Comparison of ENCODE assay signal across 22 cellular contexts in genomic region chr6:112154711-112155110, GRCh38.
A peak's percentile ranks its signal among the peaks of the same experiment; 100 is the strongest.
DNase-seq lines count a peak whose midpoint lies in the region; ATAC-seq and TF ChIP-seq lines count a peak whose summit lies in the region.
"Had no signal": no experiment of that assay in that cellular context is flagged by ENCODE, and none has a peak within 500 bp of the region (broad histone marks: within the 10 kb centered on the region; RNA-seq: fewer than 3 reads in every experiment).

No MANE protein-coding gene starts in this region.

- H3K79me1 ChIP-seq in neuronal stem cell (ENCODE audit: low read depth, low read length) = no peaks in the 10 kb centered on the region

- intact Hi-C loops in ascending aorta (cut with DNase I) = no loop called here

- no peak overlapping the region for H2BK12ac ChIP-seq in neuronal stem cell (ENCODE audit: low read length)

- H3K27me3 Mint-ChIP-seq in endothelial cell (ENCODE audit: unreplicated experiment) = peaks cover 1% of the 10 kb centered on the region

- H3K9me3 ChIP-seq in BLaER1 treated with 17β-estradiol and CSF1 and Interleukin-3, amounts not matched to agents 10 nM and 100 nM (replicated peaks in 1 of 11) = no peaks in the 10 kb centered on the region
- H3K9me3 ChIP-seq in GM23248 (ENCODE audit: low read depth) (no peaks in the 10 kb centered on the region), neuronal stem cell (replicated peaks in 1 of 2; ENCODE audit: control insufficient read depth in 2 of 2, insufficient read depth in 1 of 2, low read depth in 1 of 2, low read length in 2 of 2) (no peaks in the 10 kb centered on the region), ascending aorta (no peaks in the 10 kb centered on the region)
- H3K9me3 ChIP-seq: prostate gland, thyroid gland had no signal

- H2AFZ ChIP-seq in GM23248 = no peak overlapping the region
- H2AFZ ChIP-seq in neuronal stem cell (ENCODE audit: low read length) = peak overlapping the region; percentile 49

- H3K9me3 Mint-ChIP-seq in endothelial cell (ENCODE audit: unreplicated experiment) = no peaks in the 10 kb centered on the region
- H3K9me3 Mint-ChIP-seq: CD8-positive, alpha-beta memory T cell had no signal

- no peaks in the 10 kb centered on the region for H3K36me3 ChIP-seq in BLaER1 treated with 17β-estradiol and CSF1 and Interleukin-3, amounts not matched to agents 10 nM and 100 nM
- H3K36me3 ChIP-seq in GM23248 (ENCODE audit: low read depth) (peaks cover 90% of the 10 kb centered on the region), neuronal stem cell (replicated peaks in 1 of 2; ENCODE audit: control insufficient read depth in 2 of 2, insufficient read depth in 2 of 2, low read length in 2 of 2) (no peaks in the 10 kb centered on the region), ascending aorta (peaks cover 0 to 3% of the 10 kb centered on the region in 2 donors)
- H3K36me3 ChIP-seq: prostate gland, thyroid gland had no signal

- DNase-seq in GM23248 (no peak), endothelial cell (ENCODE audit: low spot score) (no peak), neuronal stem cell (ENCODE audit: low spot score) (no peak), caudate nucleus (lab: John Stamatoyannopoulos, UW) (no peak), ascending aorta (ENCODE audit: low spot score in 2 of 2) (no peak)
- DNase-seq: activated CD8-positive, alpha-beta memory T cell treated with anti-CD3 and anti-CD28 coated beads for 24 hours; activated effector memory CD4-positive, alpha-beta T cell treated with Interleukin-2 at 50 U/mL for 16 hours; aorta; CD8-positive, alpha-beta memory T cell; dorsolateral prefrontal cortex; GF-D8; hypothalamus; NCI-H1417 treated with DMSO at 0.1 percent for 48 hours; NCI-H2107; NCI-H510A; stimulated activated CD4-positive, alpha-beta T cell treated with anti-CD3 and anti-CD28 coated beads, Interleukin-1b, Interleukin-23, amount 100 ng/mL, for 48 hours; thyroid gland had no signal

- peak overlapping the region; percentile 12 for H3K27ac Mint-ChIP-seq in endothelial cell (ENCODE audit: unreplicated experiment)
- H3K27ac Mint-ChIP-seq: CD8-positive, alpha-beta memory T cell had no signal

- no peaks in the 10 kb centered on the region for H3K36me3 Mint-ChIP-seq in endothelial cell (ENCODE audit: low read depth, unreplicated experiment)
- H3K36me3 Mint-ChIP-seq: CD8-positive, alpha-beta memory T cell had no signal

- H3K27me3 ChIP-seq in BLaER1 treated with 17β-estradiol and CSF1 and Interleukin-3, amounts not matched to agents 10 nM and 100 nM = no peaks in the 10 kb centered on the region
- H3K27me3 ChIP-seq in GM23248 (replicated peaks; ENCODE audit: insufficient read depth) = no peaks in the 10 kb centered on the region
- no peaks in the 10 kb centered on the region for H3K27me3 ChIP-seq in neuronal stem cell (ENCODE audit: control insufficient read depth in 3 of 3, insufficient read depth in 3 of 3, low read depth in 1 of 3, low read length in 3 of 3)
- no peaks in the 10 kb centered on the region for H3K27me3 ChIP-seq in ascending aorta
- H3K27me3 ChIP-seq: dorsolateral prefrontal cortex, thyroid gland had no signal

- no peak for ATAC-seq in HG03354 (IDR thresholded peaks at IDR 0.05; ENCODE audit: poor library complexity, severe bottlenecking, unreplicated experiment)

- no peak overlapping the region; a peak in 1 of 22 replicates for H3K9ac ChIP-seq in BLaER1 treated with 17β-estradiol and CSF1 and Interleukin-3, amounts not matched to agents 10 nM and 100 nM
- H3K9ac ChIP-seq in GM23248 (peak overlapping the region; percentile 69), neuronal stem cell (ENCODE audit: low read depth, low read length, poor library complexity) (no peak overlapping the region)

- no peaks in the 10 kb centered on the region for H4K20me1 ChIP-seq in BLaER1 treated with 17β-estradiol and CSF1 and Interleukin-3, amounts not matched to agents 10 nM and 100 nM
- no peaks in the 10 kb centered on the region for H4K20me1 ChIP-seq in GM23248 (ENCODE audit: insufficient read depth)

- H3K9me2 ChIP-seq in GM23248 (ENCODE audit: insufficient read depth) = no peaks in the 10 kb centered on the region

- H3F3A ChIP-seq in GM23248 (ENCODE audit: insufficient read depth) = peaks cover 99% of the 10 kb centered on the region

- no peak overlapping the region for H3K4me3 ChIP-seq in BLaER1 treated with 17β-estradiol and CSF1 and Interleukin-3, amounts not matched to agents 10 nM and 100 nM
- H3K4me3 ChIP-seq in GM23248 = no peak overlapping the region
- H3K4me3 ChIP-seq in neuronal stem cell (ENCODE audit: low read length in 2 of 2) = no peak overlapping the region
- H3K4me3 ChIP-seq in ascending aorta = no peak overlapping the region
- H3K4me3 ChIP-seq: dorsolateral prefrontal cortex, prostate gland, SK-N-MC, thyroid gland had no signal

- 60 to 65% methylated on average over 2 of the region's 2 CpGs for WGBS in GM23248 (ENCODE audit: low coverage in 1 of 2, low lambda C conversion rate in 2 of 2, missing lambda C conversion rate in 2 of 2), 2 experiments
- no CpG with 5 or more reads among the region's 2 CpGs for WGBS in neuronal stem cell (ENCODE audit: extremely low coverage in 2 of 2, insufficient read length in 2 of 2, insufficient replicate concordance in 1 of 2), 2 donors

- H3K4me1 Mint-ChIP-seq in endothelial cell (ENCODE audit: unreplicated experiment) = peaks cover 14% of the 10 kb centered on the region

- no peak overlapping the region for H2BK5ac ChIP-seq in neuronal stem cell (ENCODE audit: low read length)

- H3K4ac ChIP-seq in neuronal stem cell (ENCODE audit: low read length) = no peak overlapping the region

- no peak overlapping the region for H2AK5ac ChIP-seq in neuronal stem cell (ENCODE audit: low read depth, low read length)

- no peak overlapping the region for H3K14ac ChIP-seq in neuronal stem cell (ENCODE audit: low read length)

- no peaks in the 10 kb centered on the region for H3K79me2 ChIP-seq in GM23248 (ENCODE audit: insufficient read depth)

- H4K91ac ChIP-seq in neuronal stem cell (ENCODE audit: low read depth, low read length, poor library complexity) = no peak overlapping the region

- H2BK120ac ChIP-seq in neuronal stem cell (ENCODE audit: low read depth, low read length) = no peak overlapping the region

- in situ Hi-C loops in GM23248 (cut with MboI) = no loop called here

- H3K23ac ChIP-seq in neuronal stem cell (ENCODE audit: low read depth, low read length, poor library complexity) = no peak overlapping the region

- peaks cover 5 to 42% (median 21%) of the 10 kb centered on the region in 10 experiments; a peak in 18 of 20 replicates for H3K4me1 ChIP-seq in BLaER1 treated with 17β-estradiol and CSF1 and Interleukin-3, amounts not matched to agents 10 nM and 100 nM
- H3K4me1 ChIP-seq in GM23248 (ENCODE audit: insufficient read depth) (peaks cover 74% of the 10 kb centered on the region), neuronal stem cell (ENCODE audit: control insufficient read depth in 2 of 2, insufficient read depth in 1 of 2, low read depth in 1 of 2, low read length in 2 of 2) (peaks cover 0 to 7% of the 10 kb centered on the region in 2 donors), ascending aorta (no peaks in the 10 kb centered on the region)
- H3K4me1 ChIP-seq: prostate gland, thyroid gland had no signal

- no peak overlapping the region for H2BK15ac ChIP-seq in neuronal stem cell (ENCODE audit: low read length)

- H3K27ac ChIP-seq in BLaER1 treated with 17β-estradiol and CSF1 and Interleukin-3, amounts not matched to agents 10 nM and 100 nM = peak overlapping the region in 7 of 11 experiments; percentile 10 to 60 (median 25); a peak in 8 of 22 replicates
- H3K27ac ChIP-seq in GM23248 (peak overlapping the region; percentile 92), neuronal stem cell (replicated peaks; ENCODE audit: low read length) (no peak overlapping the region), caudate nucleus (ENCODE audit: low read depth, low read length) (no peak overlapping the region), ascending aorta (no peak overlapping the region)
- H3K27ac ChIP-seq: epithelial cell of prostate, prostate gland, SK-N-MC, thyroid gland had no signal

- H3K4me2 ChIP-seq in BLaER1 treated with 17β-estradiol and CSF1 and Interleukin-3, amounts not matched to agents 10 nM and 100 nM = peak overlapping the region in 5 of 11 experiments; percentile 18 to 62 (median 36); a peak in 8 of 22 replicates
- peak overlapping the region; percentile 58 for H3K4me2 ChIP-seq in GM23248 (ENCODE audit: unreplicated experiment)
- H3K4me2 ChIP-seq in neuronal stem cell (ENCODE audit: insufficient read depth, low read length, poor library complexity, severe bottlenecking) = no peak overlapping the region

- no peak overlapping the region for H3K18ac ChIP-seq in neuronal stem cell (ENCODE audit: low read length)

- TF ChIP-seq CTCF in endothelial cell (IDR thresholded peaks at IDR 0.05; ENCODE audit: unreplicated experiment) (no peak), ascending aorta (IDR thresholded peaks at IDR 0.05) (no peak)

- no peak overlapping the region for H3K4me3 Mint-ChIP-seq in endothelial cell (ENCODE audit: unreplicated experiment)
- H3K4me3 Mint-ChIP-seq: CD8-positive, alpha-beta memory T cell had no signal

- no peak overlapping the region for H4K8ac ChIP-seq in neuronal stem cell (ENCODE audit: low read depth, low read length)

Comparison
In these comparisons a context has a peak if more than half of its experiments do, and no peak if none do; other contexts are left out.
1. H3K27ac ChIP-seq: peak in BLaER1 treated with 17β-estradiol and CSF1 and Interleukin-3, amounts not matched to agents 10 nM and 100 nM (7 of 11) and GM23248 (single experiment); none in neuronal stem cell (single experiment), caudate nucleus (single experiment) and ascending aorta (0 of 2).